ENCODE assay signal across 18 cellular contexts in the genomic region with DNA sequence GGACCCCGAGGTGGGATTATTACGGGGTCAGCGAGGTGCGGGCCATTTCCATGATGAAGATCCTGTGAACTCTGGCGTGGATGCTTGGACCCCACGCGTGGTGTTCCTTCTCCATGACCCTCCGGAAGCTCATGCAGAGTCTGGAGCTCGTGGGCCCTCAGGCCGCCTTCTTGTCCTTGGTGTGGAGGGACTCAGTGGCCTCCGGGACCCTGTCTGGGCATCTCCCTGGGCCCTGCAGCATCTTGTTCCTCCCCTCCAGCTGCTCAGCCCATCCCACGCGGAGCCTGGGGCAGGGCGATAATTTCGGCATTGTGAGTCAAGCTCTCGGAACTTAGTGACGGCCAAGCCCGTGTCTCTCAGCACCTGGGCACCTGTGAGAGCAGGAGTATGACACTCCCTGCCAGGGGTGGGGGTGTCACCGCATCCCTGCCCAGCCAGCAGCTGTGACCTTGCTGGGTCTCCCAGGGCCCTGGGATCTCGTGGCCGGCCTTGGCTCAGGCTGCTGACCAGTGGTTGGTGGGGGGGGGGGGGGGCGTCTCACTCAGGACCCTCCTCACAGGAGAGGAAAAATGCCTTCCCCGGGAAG. TPM values are rescaled to one million over a fixed set of nuclear protein-coding genes. Genes with fewer than 3 reads are reported as not detected.
DNase-seq lines count a peak whose midpoint lies in the region; ATAC-seq and TF ChIP-seq lines count a peak whose summit lies in the region.
"Had no signal": no experiment of that assay in that cellular context is flagged by ENCODE, and none has a peak within 500 bp of the region (broad histone marks: within the 10 kb centered on the region; RNA-seq: fewer than 3 reads in every experiment).

No MANE protein-coding gene starts in this region.

- H3K4me3 ChIP-seq in Panc1 (ENCODE audit: low read depth in 2 of 2, low read length in 2 of 2) (no peak overlapping the region), esophagus squamous epithelium (no peak overlapping the region), stomach (no peak overlapping the region)
- H3K4me3 ChIP-seq: colonic mucosa, heart left ventricle, PC-9, tibial nerve had no signal

- CTCF ChIA-PET in Panc1 (lab: Charles Lee) = no interaction called here

- intact Hi-C loops in Panc1 (cut with micrococcal nuclease; ENCODE audit: unreplicated experiment) (no loop called here), esophagus squamous epithelium (cut with DNase I) (no loop called here), posterior cingulate gyrus (cut with DNase I) (no loop called here), stomach (cut with DNase I; ENCODE audit: low total_unique reads) (no loop called here)

- POLR2A ChIA-PET in Panc1 (lab: Charles Lee) = no interaction called here

- no peak for ATAC-seq in Panc1

- H3K36me3 ChIP-seq in Panc1 (ENCODE audit: control insufficient read depth, insufficient read depth, low read length) (no peaks in the 10 kb centered on the region), esophagus squamous epithelium (no peaks in the 10 kb centered on the region), stomach (no peaks in the 10 kb centered on the region)
- H3K36me3 ChIP-seq: BE2C, colonic mucosa, heart left ventricle, tibial nerve had no signal

- no peaks in the 10 kb centered on the region for H3K27me3 ChIP-seq in Panc1 (ENCODE audit: control insufficient read depth, insufficient read depth, low read length)
- H3K27me3 ChIP-seq in esophagus squamous epithelium = no peaks in the 10 kb centered on the region
- H3K27me3 ChIP-seq in stomach = no peaks in the 10 kb centered on the region
- H3K27me3 ChIP-seq: BE2C, colonic mucosa, heart left ventricle, tibial nerve had no signal

- TF ChIP-seq CTCF in C4-2B (conservative IDR thresholded peaks at IDR 0.05) = no peak
- no peak for TF ChIP-seq CTCF in Panc1 (IDR thresholded peaks at IDR 0.05)
- TF ChIP-seq CTCF in esophagus squamous epithelium (IDR thresholded peaks at IDR 0.05) = no peak
- no peak for TF ChIP-seq CTCF in stomach (IDR thresholded peaks at IDR 0.05)

- H3K9me3 ChIP-seq in Panc1 (ENCODE audit: control insufficient read depth, insufficient read depth, low read depth, low read length) = no peaks in the 10 kb centered on the region
- no peaks in the 10 kb centered on the region for H3K9me3 ChIP-seq in esophagus squamous epithelium
- H3K9me3 ChIP-seq in stomach = no peaks in the 10 kb centered on the region
- H3K9me3 ChIP-seq: BE2C, colonic mucosa, heart left ventricle, tibial nerve had no signal

- TF ChIP-seq EP300 in stomach (IDR thresholded peaks at IDR 0.05) = no peak

- TF ChIP-seq POLR2A in esophagus squamous epithelium (IDR thresholded peaks at IDR 0.05) = no peak
- no peak for TF ChIP-seq POLR2A in stomach (IDR thresholded peaks at IDR 0.05)

- no peak for DNase-seq in Panc1 (ENCODE audit: low read depth, low spot score)
- DNase-seq in esophagus squamous epithelium (lab: John Stamatoyannopoulos, UW) = no peak
- peak in 7 of 10 donors; percentile 2 to 65 (median 8) for DNase-seq in posterior cingulate gyrus
- no peak for DNase-seq in SIG-M5 (lab: John Stamatoyannopoulos, UW)
- no peak for DNase-seq in stomach
- DNase-seq in OCI-M2 (lab: John Stamatoyannopoulos, UW; ENCODE audit: unreplicated experiment) = no peak
- DNase-seq: BE2C; colonic mucosa; erythroblast; NCI-H2029 treated with DMSO at 0.1 percent for 48 hours; NCI-H526; PC-9; stimulated activated CD4-positive, alpha-beta T cell treated with anti-CD3 and anti-CD28 coated beads, Interleukin-2, amount 100 ng/mL, for 48 hours had no signal

- 70 to 92% methylated on average over 4 to 9 of the region's 23 CpGs for WGBS in esophagus squamous epithelium, 2 donors
- WGBS in stomach, 5 donors = 80 to 93% (median 89%) methylated on average over 10 to 23 of the region's 23 CpGs

- no TSS peak for BruUV-seq in Panc1 (replicated peaks; lab: Mats Ljungman, UMichigan)

- H3K4me1 ChIP-seq in Panc1 (ENCODE audit: control insufficient read depth, insufficient read depth, low read length) (peaks cover 38% of the 10 kb centered on the region), esophagus squamous epithelium (peaks cover 39 to 68% (median 40%) of the 10 kb centered on the region in 3 donors), stomach (peaks cover 0 to 28% (median 17%) of the 10 kb centered on the region in 4 donors)
- H3K4me1 ChIP-seq: colonic mucosa had no signal

- H3K27ac ChIP-seq in C4-2B = peak overlapping the region; percentile 98
- H3K27ac ChIP-seq in Panc1 (ENCODE audit: low read length) = peak overlapping the region; percentile 2
- H3K27ac ChIP-seq in esophagus squamous epithelium = peak overlapping the region in 3 of 4 donors; percentile 14 to 82 (median 75)
- no peak overlapping the region for H3K27ac ChIP-seq in stomach
- H3K27ac ChIP-seq: colonic mucosa, heart left ventricle, PC-9, tibial nerve had no signal

- in situ Hi-C loops in Panc1 (cut with HindIII; ENCODE audit: low pct_unique_long_range_greater_than_20kb, low sequenced_read_pairs) = no loop called here

RNA-seq across cellular contexts. Expression of gene RTP5, which starts 24.6 kb away (rescaled TPM):
- not detected for total RNA-seq in Panc1 (2021; ENCODE audit: unreplicated experiment)
- polyA plus RNA-seq in Panc1 (2012; ENCODE audit: insufficient read length) = not detected
- total RNA-seq in esophagus squamous epithelium = under 1 TPM in 2 of 4 donors, not detected in 2; 0.12 to 0.19 TPM
- under 1 TPM in 1 of 5 donors, not detected in 4; 0.43 TPM for total RNA-seq in stomach
- under 1 TPM in 1 of 3 donors, not detected in 2; 0.10 TPM for polyA plus RNA-seq in stomach
- total RNA-seq: colonic mucosa, heart left ventricle, M059J, PC-9, renal cortical epithelial cell, tibial nerve had no signal
- polyA plus RNA-seq: heart left ventricle had no signal

RNA-seq across cellular contexts. Expression of gene PDCD1, which starts 35.5 kb away (rescaled TPM):
- total RNA-seq in Panc1 (2021; ENCODE audit: unreplicated experiment) (0.15 TPM), esophagus squamous epithelium (1 to 10 TPM; 1.2 to 2.5 (median 1.5) TPM), stomach (1 to 10 TPM in 1 of 5 donors, under 1 TPM in 1, not detected in 3; 0.18 to 2.2 TPM)
- polyA plus RNA-seq in Panc1 (2012; ENCODE audit: insufficient read length) = 0.29 TPM
- polyA plus RNA-seq in stomach = under 1 TPM; 0.31 to 0.76 (median 0.60) TPM
- total RNA-seq: M059J, PC-9 had no signal

Comparison
In these comparisons a context has a peak if more than half of its experiments do, and no peak if none do; other contexts are left out.
1. H3K27ac ChIP-seq: peak in C4-2B (single experiment), Panc1 (single experiment) and esophagus squamous epithelium (3 of 4); none in stomach (0 of 5).
2. DNase-seq: peak in posterior cingulate gyrus (7 of 10); none in Panc1 (single experiment), esophagus squamous epithelium (single experiment), SIG-M5 (single experiment), stomach (single experiment) and OCI-M2 (single experiment).